In genomic region chr10:50605280-50606270, GRCh38 we compare ENCODE assay signal across 9 cellular contexts. TPM values are rescaled to one million over a fixed set of nuclear protein-coding genes. Genes with fewer than 3 reads are reported as not detected.
DNase-seq lines count a peak whose midpoint lies in the region; ATAC-seq and TF ChIP-seq lines count a peak whose summit lies in the region.
"Had no signal": no experiment of that assay in that cellular context is flagged by ENCODE, and none has a peak within 500 bp of the region (broad histone marks: within the 10 kb centered on the region; RNA-seq: fewer than 3 reads in every experiment).

No MANE protein-coding gene starts in this region.

- peak overlapping the region; percentile 19; the same call in 1 of the 2 replicates for H3K4me3 ChIP-seq in WI38 (ENCODE audit: low read depth, low read length)

- peak overlapping the region; percentile 56 for H3K27ac Mint-ChIP-seq in stimulated activated effector memory CD8-positive, alpha-beta T cell treated with anti-CD3 and anti-CD28 coated beads, Interleukin-12 subunit alpha, Interleukin-12 subunit beta, amount 100 ng/mL, for 72 hours
- H3K27ac Mint-ChIP-seq: activated B cell treated with CpG ODN at 0.5 μM for 24 hours had no signal

- no peaks in the 10 kb centered on the region for H3K9me3 Mint-ChIP-seq in stimulated activated effector memory CD8-positive, alpha-beta T cell treated with anti-CD3 and anti-CD28 coated beads, Interleukin-12 subunit alpha, Interleukin-12 subunit beta, amount 100 ng/mL, for 72 hours
- H3K9me3 Mint-ChIP-seq: activated B cell treated with CpG ODN at 0.5 μM for 24 hours had no signal

- TF ChIP-seq CTCF in WI38 (IDR thresholded peaks at IDR 0.05; ENCODE audit: low read depth, low read length), result no peak

- ATAC-seq in GM21367 (IDR thresholded peaks at IDR 0.05; ENCODE audit: unreplicated experiment) (peak; percentile 72), HG03571 (IDR thresholded peaks at IDR 0.05; ENCODE audit: unreplicated experiment) (peak; percentile 84), left cardiac atrium (peak; percentile 84 to 94)
- peak; percentile 77 for ATAC-seq in stimulated activated effector memory CD8-positive, alpha-beta T cell treated with anti-CD3 and anti-CD28 coated beads, Interleukin-12 subunit alpha, Interleukin-12 subunit beta, amount 100 ng/mL, for 72 hours

- DNase-seq in ELR (ENCODE audit: low read depth) (peak; percentile 87), left cardiac atrium (peak; percentile 49), posterior vena cava (ENCODE audit: low spot score) (no peak), NCI-H82 treated with DMSO at 0.1 percent for 48 hours (lab: John Stamatoyannopoulos, UW; ENCODE audit: unreplicated experiment) (no peak)
- no peak for DNase-seq in stimulated activated effector memory CD8-positive, alpha-beta T cell treated with anti-CD3 and anti-CD28 coated beads, Interleukin-12 subunit alpha, Interleukin-12 subunit beta, amount 100 ng/mL, for 72 hours (ENCODE audit: low spot score in 2 of 2)
- DNase-seq: activated B cell treated with CpG ODN at 0.5 μM for 24 hours had no signal

- H3K36me3 Mint-ChIP-seq in stimulated activated effector memory CD8-positive, alpha-beta T cell treated with anti-CD3 and anti-CD28 coated beads, Interleukin-12 subunit alpha, Interleukin-12 subunit beta, amount 100 ng/mL, for 72 hours, result no peaks in the 10 kb centered on the region

- peaks cover 68% of the 10 kb centered on the region for H3K4me1 Mint-ChIP-seq in stimulated activated effector memory CD8-positive, alpha-beta T cell treated with anti-CD3 and anti-CD28 coated beads, Interleukin-12 subunit alpha, Interleukin-12 subunit beta, amount 100 ng/mL, for 72 hours

- intact Hi-C loops in left cardiac atrium (cut with DNase I) (no loop called here), posterior vena cava (cut with DNase I) (no loop called here)

- peak overlapping the region; percentile 62 for H3K4me3 Mint-ChIP-seq in stimulated activated effector memory CD8-positive, alpha-beta T cell treated with anti-CD3 and anti-CD28 coated beads, Interleukin-12 subunit alpha, Interleukin-12 subunit beta, amount 100 ng/mL, for 72 hours
- H3K4me3 Mint-ChIP-seq: activated B cell treated with CpG ODN at 0.5 μM for 24 hours had no signal

RNA-seq across cellular contexts. Expression of gene SGMS1, which starts 18.2 kb away (rescaled TPM):
- total RNA-seq in left cardiac atrium, result 10 to 100 TPM; 22.4 to 24.4 TPM
- total RNA-seq in posterior vena cava, result 10 to 100 TPM; 33.7 to 37.5 TPM

Comparison
In these comparisons a context has a peak if more than half of its experiments do, and no peak if none do; other contexts are left out.
1. DNase-seq: peak in ELR (single experiment) and left cardiac atrium (single experiment); none in stimulated activated effector memory CD8-positive, alpha-beta T cell treated with anti-CD3 and anti-CD28 coated beads, Interleukin-12 subunit alpha, Interleukin-12 subunit beta, amount 100 ng/mL, for 72 hours (0 of 2), posterior vena cava (single experiment) and NCI-H82 treated with DMSO at 0.1 percent for 48 hours (single experiment).
2. Peak in every context shown above with its lines, with median percentiles within 50 percentile points of each other: ATAC-seq.